8 cellular contexts compared by ENCODE assay signal in genomic region chr2:28594369-28595108, GRCh38.
DNase-seq lines count a peak whose midpoint lies in the region; ATAC-seq, FAIRE-seq and TF ChIP-seq lines count a peak whose summit lies in the region.

No MANE protein-coding gene starts in this region.

- no peaks in the 10 kb centered on the region for H3K36me3 ChIP-seq in adrenal gland (replicated peaks in 1 of 2)
- H3K36me3 ChIP-seq in heart right ventricle, result no peaks in the 10 kb centered on the region

- TF ChIP-seq CTCF in adrenal gland (IDR thresholded peaks at IDR 0.05) (peak; percentile 79 to 91 (median 80)), heart right ventricle (IDR thresholded peaks at IDR 0.05) (peak; percentile 68 to 93 (median 86)), type B pancreatic cell (conservative IDR thresholded peaks at IDR 0.05) (peak; percentile 89)

- intact Hi-C loops in adrenal gland (cut with DNase I) (loop anchor here in 1 of 2 donors (5.0 kb wide), 1 partner anchor 158 kb away; the partner anchor contains the start of gene PPP1CB), heart right ventricle (cut with DNase I) (loop anchor here in 9 of 10 donors (1.0 to 10.0 kb wide), 11 partner anchors 28 to 220 kb away; partner anchors contain the start of genes PPP1CB (in 4 of the 9) and SPDYA (in 1 of the 9)), posterior vena cava (cut with DNase I) (loop anchor here (5.0 to 10.0 kb wide), 2 partner anchors 70 to 158 kb away; partner anchors contain the start of gene PPP1CB (in 1 of the 2))

- FAIRE-seq in H54 (lab: Jason Lieb, UNC), result peak; percentile 48

- no peaks in the 10 kb centered on the region for H3K9me3 ChIP-seq in adrenal gland (replicated peaks in 1 of 3)
- H3K9me3 ChIP-seq in heart right ventricle, result no peaks in the 10 kb centered on the region

- H3K27me3 ChIP-seq in adrenal gland, result no peaks in the 10 kb centered on the region
- H3K27me3 ChIP-seq in heart right ventricle, result no peaks in the 10 kb centered on the region

- H3K4me3 ChIP-seq in adrenal gland (no peak overlapping the region), heart right ventricle (peak overlapping the region in 6 of 10 donors; percentile 3 to 30 (median 28))

- H3K4me1 ChIP-seq in adrenal gland (replicated peaks in 1 of 2), result peaks cover 7 to 17% of the 10 kb centered on the region in 2 donors
- peaks cover 0 to 44% (median 20%) of the 10 kb centered on the region in 9 donors for H3K4me1 ChIP-seq in heart right ventricle

- no peaks in the 10 kb centered on the region for H3K27me3 Mint-ChIP-seq in type B pancreatic cell

- 25 to 31% (median 26%) methylated on average over 13 to 17 of the region's 17 CpGs for WGBS in adrenal gland, 4 donors
- WGBS in heart right ventricle, 2 donors, result 12% methylated on average over 17 of the region's 17 CpGs

- peak overlapping the region; percentile 30 for H3K4me3 Mint-ChIP-seq in type B pancreatic cell

- no peaks in the 10 kb centered on the region for H3K9me3 Mint-ChIP-seq in type B pancreatic cell

- TF ChIP-seq POLR2A in H54 (IDR thresholded peaks at IDR 0.05; ENCODE audit: low read depth, low read length), result no peak
- peak in 1 of 2 donors; percentile 10 for TF ChIP-seq POLR2A in adrenal gland (IDR thresholded peaks at IDR 0.05)

- H3K36me3 Mint-ChIP-seq in type B pancreatic cell, result no peaks in the 10 kb centered on the region

- peaks cover 23% of the 10 kb centered on the region for H3K4me1 Mint-ChIP-seq in type B pancreatic cell (ENCODE audit: unreplicated experiment)

- peak; percentile 74 to 93 (median 86) for ATAC-seq in heart right ventricle

- H3K27ac ChIP-seq in adrenal gland (peak overlapping the region in 4 of 5 donors; percentile 54 to 88 (median 78)), heart right ventricle (peak overlapping the region; percentile 53 to 95 (median 86))

- DNase-seq in COR-L47 (lab: John Stamatoyannopoulos, UW) (peak; percentile 85), H54 (ENCODE audit: insufficient read length, low spot score) (peak; percentile 60), NCI-H1694 (lab: John Stamatoyannopoulos, UW) (peak; percentile 68), T follicular helper cell (ENCODE audit: low read depth) (peak; percentile 79), adrenal gland (peak; percentile 83 to 97 (median 92)), heart right ventricle (peak; percentile 86 to 89), posterior vena cava (ENCODE audit: low spot score) (peak; percentile 94), type B pancreatic cell (ENCODE audit: extremely low spot score, unreplicated experiment) (peak; percentile 86)

- H3K27ac Mint-ChIP-seq in type B pancreatic cell, result peak overlapping the region; percentile 79

Comparison
In these comparisons a context has a peak if more than half of its experiments do, and no peak if none do; other contexts are left out.
1. H3K4me3 ChIP-seq: peak in heart right ventricle (6 of 10); none in adrenal gland (0 of 4).
2. Peak in every context shown above with its lines, with median percentiles within 50 percentile points of each other: DNase-seq and CTCF ChIP-seq.